Comparison of ENCODE assay signal across 9 cellular contexts in the genomic region with DNA sequence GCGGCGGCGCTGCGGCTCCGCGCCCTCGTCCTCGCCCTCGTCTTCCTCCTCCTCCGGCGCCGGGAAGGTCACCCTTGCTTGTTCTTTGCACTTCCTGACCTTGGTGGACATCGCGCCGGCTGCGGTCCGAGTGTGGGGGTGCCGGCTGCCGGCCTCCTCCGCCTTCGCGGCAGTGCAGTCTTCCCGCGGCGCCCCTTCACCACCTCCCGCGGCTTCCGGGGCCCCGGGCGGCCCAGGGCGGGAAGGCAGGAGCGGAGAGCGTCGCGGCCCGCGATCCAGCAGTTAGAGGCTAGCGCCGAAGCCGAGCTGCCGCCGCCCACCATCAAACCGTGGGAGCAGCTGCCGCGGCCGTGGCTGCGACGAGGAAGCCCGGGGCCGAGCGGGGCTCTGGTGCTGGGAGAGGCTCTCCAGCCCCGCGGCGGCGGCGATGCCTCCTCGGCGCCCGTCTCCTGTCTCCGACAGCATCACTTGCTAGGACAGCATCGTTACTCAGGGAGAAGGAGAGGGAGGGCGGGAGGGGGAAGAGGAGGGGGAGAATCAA. TPM values are rescaled to one million over a fixed set of nuclear protein-coding genes. Genes with fewer than 3 reads are reported as not detected.
A peak's percentile ranks its signal among the peaks of the same experiment; 100 is the strongest.
DNase-seq lines count a peak whose midpoint lies in the region; TF ChIP-seq lines count a peak whose summit lies in the region.
"Had no signal": no experiment of that assay in that cellular context is flagged by ENCODE, and none has a peak within 500 bp of the region (broad histone marks: within the 10 kb centered on the region; RNA-seq: fewer than 3 reads in every experiment).

A gene (minus strand): TSS at position 491 of the 541 bp plus-strand sequence. CDS start 380 bp downstream, at position 111.

- TF ChIP-seq CTCF in AG04450 (IDR thresholded peaks at IDR 0.05; ENCODE audit: low read depth, low read length), result no peak
- no peak for TF ChIP-seq CTCF in HL-60 (IDR thresholded peaks at IDR 0.05; ENCODE audit: insufficient read depth, low read length)
- TF ChIP-seq CTCF in endothelial cell (IDR thresholded peaks at IDR 0.05; ENCODE audit: unreplicated experiment), result no peak
- TF ChIP-seq CTCF in testis (IDR thresholded peaks at IDR 0.05), result no peak

- peaks cover 2% of the 10 kb centered on the region for H3K36me3 Mint-ChIP-seq in activated CD4-positive, alpha-beta memory T cell treated with anti-CD3 and anti-CD28 coated beads for 36 hours
- H3K36me3 Mint-ChIP-seq in endothelial cell (ENCODE audit: low read depth, unreplicated experiment), result peaks cover 4% of the 10 kb centered on the region

- CTCF ChIA-PET in AG04450 (lab: Charles Lee), result interaction anchor here (0.6 to 2.7 kb wide), 5 partner anchors 11 to 627 kb away, joined by 3 to 15 read pairs (median 4); no protein-coding TSS in a partner anchor
- CTCF ChIA-PET in activated CD4-positive, alpha-beta memory T cell treated with anti-CD3 and anti-CD28 coated beads for 36 hours (lab: Charles Lee), result interaction anchor here (1.7 kb wide), 1 partner anchor 16 kb away, joined by 3 read pairs; no protein-coding TSS in a partner anchor

- DNase-seq in AG04450 (ENCODE audit: low read depth, low spot score) (no peak), GM19238 (ENCODE audit: insufficient read length, low spot score) (peak; percentile 24), HL-60 (ENCODE audit: low read depth in 1 of 2, low spot score in 1 of 2) (peak in 1 of 2 experiments; percentile 3), endothelial cell (ENCODE audit: low spot score) (peak; percentile 52), testis (peak; percentile 38), middle frontal gyrus (ENCODE audit: extremely low spot score, low spot score) (no peak)
- peak; percentile 51 for DNase-seq in activated CD4-positive, alpha-beta memory T cell treated with anti-CD3 and anti-CD28 coated beads for 36 hours

- H3K4me1 ChIP-seq in mucosa of stomach (ENCODE audit: control insufficient read depth, insufficient read depth, low read length) (peaks cover 14% of the 10 kb centered on the region), testis (no peaks in the 10 kb centered on the region)

- peaks cover 9% of the 10 kb centered on the region for H3K4me1 Mint-ChIP-seq in activated CD4-positive, alpha-beta memory T cell treated with anti-CD3 and anti-CD28 coated beads for 36 hours (ENCODE audit: low read depth)
- peaks cover 3% of the 10 kb centered on the region for H3K4me1 Mint-ChIP-seq in endothelial cell (ENCODE audit: unreplicated experiment)

- 1 to 8% methylated on average over 9 to 62 of the region's 62 CpGs for WGBS in testis, 2 donors

- H3K4me3 Mint-ChIP-seq in activated CD4-positive, alpha-beta memory T cell treated with anti-CD3 and anti-CD28 coated beads for 36 hours, result peak within 1 kb of the TSS; percentile 89
- H3K4me3 Mint-ChIP-seq in endothelial cell (ENCODE audit: unreplicated experiment), result peak within 1 kb of the TSS; percentile 81

- no peaks in the 10 kb centered on the region for H3K27me3 ChIP-seq in AG04450 (ENCODE audit: control insufficient read depth, insufficient read depth, low read length)
- peaks cover 42% of the 10 kb centered on the region for H3K27me3 ChIP-seq in HL-60 (ENCODE audit: insufficient read depth, poor library complexity, severe bottlenecking)
- peaks cover 47% of the 10 kb centered on the region for H3K27me3 ChIP-seq in mucosa of stomach (ENCODE audit: control insufficient read depth, insufficient read depth, low read length)
- no peaks in the 10 kb centered on the region for H3K27me3 ChIP-seq in testis

- POLR2A ChIA-PET in AG04450 (lab: Yijun Ruan, JAX), result no interaction called here
- POLR2A ChIA-PET in activated CD4-positive, alpha-beta memory T cell treated with anti-CD3 and anti-CD28 coated beads for 36 hours (lab: Charles Lee), result interaction anchor here (1.0 kb wide), 1 partner anchor 9 kb away, joined by 3 read pairs; no protein-coding TSS in a partner anchor

- intact Hi-C loops in activated CD4-positive, alpha-beta memory T cell treated with anti-CD3 and anti-CD28 coated beads for 36 hours (cut with micrococcal nuclease), result loop anchor here (5.0 to 10.0 kb wide), 2 partner anchors 363 to 766 kb away; no protein-coding TSS in a partner anchor
- intact Hi-C loops in testis (cut with DNase I; ENCODE audit: low total_unique reads), result no loop called here

- no peaks in the 10 kb centered on the region for H3K9me3 ChIP-seq in AG04450 (ENCODE audit: control insufficient read depth, insufficient read depth, low read length)
- H3K9me3 ChIP-seq in mucosa of stomach (ENCODE audit: control insufficient read depth, low read length), result no peaks in the 10 kb centered on the region
- H3K9me3 ChIP-seq in testis, result no peaks in the 10 kb centered on the region

- H3K27ac Mint-ChIP-seq in activated CD4-positive, alpha-beta memory T cell treated with anti-CD3 and anti-CD28 coated beads for 36 hours, result no peak within 1 kb of the TSS
- H3K27ac Mint-ChIP-seq in endothelial cell (ENCODE audit: unreplicated experiment), result peak within 1 kb of the TSS; percentile 6

- no peaks in the 10 kb centered on the region for H3K9me3 Mint-ChIP-seq in activated CD4-positive, alpha-beta memory T cell treated with anti-CD3 and anti-CD28 coated beads for 36 hours
- no peaks in the 10 kb centered on the region for H3K9me3 Mint-ChIP-seq in endothelial cell (ENCODE audit: unreplicated experiment)

- H3K27me3 Mint-ChIP-seq in activated CD4-positive, alpha-beta memory T cell treated with anti-CD3 and anti-CD28 coated beads for 36 hours, result peaks cover 15% of the 10 kb centered on the region
- peaks cover 3% of the 10 kb centered on the region for H3K27me3 Mint-ChIP-seq in endothelial cell (ENCODE audit: unreplicated experiment)

- TF ChIP-seq POLR2A in testis (IDR thresholded peaks at IDR 0.05), result no peak

- peak within 1 kb of the TSS; percentile 41 for H3K9ac ChIP-seq in mucosa of stomach (ENCODE audit: low read length)

- no peaks in the 10 kb centered on the region for H3K36me3 ChIP-seq in mucosa of stomach (ENCODE audit: control insufficient read depth, insufficient read depth, low read length)
- H3K36me3 ChIP-seq in testis (ENCODE audit: low read depth, missing control alignments), result no peaks in the 10 kb centered on the region

- H3K4me3 ChIP-seq in AG04450 (ENCODE audit: low read depth, low read length) (peak within 1 kb of the TSS; percentile 68), HL-60 (replicated peaks; ENCODE audit: insufficient read depth, low read length) (peak within 1 kb of the TSS; percentile 45), mucosa of stomach (ENCODE audit: low read length) (peak within 1 kb of the TSS; percentile 14), testis (peak within 1 kb of the TSS; percentile 53 to 54)

- no peak within 1 kb of the TSS for H3K27ac ChIP-seq in AG04450 (ENCODE audit: low read depth, low read length)
- H3K27ac ChIP-seq in HL-60 (replicated peaks), result no peak within 1 kb of the TSS
- peak within 1 kb of the TSS; percentile 11 to 19 for H3K27ac ChIP-seq in testis

RNA-seq across cellular contexts. Expression of the gene that starts here (rescaled TPM):
- polyA plus RNA-seq in AG04450 (2011; rRNA removed) (2.1 and 2.3 TPM in 2 replicates), testis (ENCODE audit: insufficient read depth, low read depth, low replicate concordance) (0.57 TPM)
- 2.8 and 3.0 TPM in 2 replicates for polyA minus RNA-seq in AG04450 (2011; rRNA and poly(A)+ RNA removed)
- total RNA-seq in activated CD4-positive, alpha-beta memory T cell treated with anti-CD3 and anti-CD28 coated beads for 36 hours, result 1 to 10 TPM; 1.0 to 1.6 TPM
- total RNA-seq in endothelial cell (ENCODE audit: unreplicated experiment) (3.0 TPM), testis (1 to 10 TPM; 1.9 to 3.7 TPM)
- total RNA-seq: renal cortical epithelial cell had no signal

Comparison
In these comparisons a context has a peak if more than half of its experiments do, and no peak if none do; other contexts are left out.
1. DNase-seq: peak in GM19238 (single experiment), activated CD4-positive, alpha-beta memory T cell treated with anti-CD3 and anti-CD28 coated beads for 36 hours (single experiment), endothelial cell (single experiment) and testis (single experiment); none in AG04450 (single experiment) and middle frontal gyrus (single experiment).
2. H3K27ac ChIP-seq: peak in testis (2 of 2); none in AG04450 (single experiment) and HL-60 (single experiment).
3. H3K4me3 ChIP-seq: peak in every context shown above with its lines; median percentile 68 in AG04450; 54 in testis; 45 in HL-60; 14 in mucosa of stomach.